ENCODE assay signal across 1 cellular context in genomic region chr1:53899206-53899628, GRCh38.
TF ChIP-seq lines count a peak whose summit lies in the region.

No MANE protein-coding gene starts in this region.

TF ChIP-seq in HepG2, 621 proteins besides CTCF, POLR2A, EP300 and RAD21 (continued from another document and continues in another):
- no peak for TF ChIP-seq PBX3 (CRISPR knock-in tag; IDR thresholded peaks at IDR 0.05; ENCODE audit: borderline replicate concordance)
- TF ChIP-seq SIN3B (IDR thresholded peaks at IDR 0.05; ENCODE audit: low read length): no peak
- no peak for TF ChIP-seq HIVEP1 (CRISPR knock-in tag; IDR thresholded peaks at IDR 0.05)
- no peak for TF ChIP-seq ZNF20 (CRISPR knock-in tag; IDR thresholded peaks at IDR 0.05)
- TF ChIP-seq LCORL (IDR thresholded peaks at IDR 0.05): no peak
- TF ChIP-seq LCORL (CRISPR knock-in tag; IDR thresholded peaks at IDR 0.05): peak; percentile 61; the same call in 1 of the 2 replicates
- TF ChIP-seq ZNF337 (CRISPR knock-in tag; IDR thresholded peaks at IDR 0.05; ENCODE audit: borderline replicate concordance, low read depth): no peak
- TF ChIP-seq ZNF772 (CRISPR knock-in tag; IDR thresholded peaks at IDR 0.05): no peak
- no peak for TF ChIP-seq IRF2 (CRISPR knock-in tag; IDR thresholded peaks at IDR 0.05)
- TF ChIP-seq ZNF260 (CRISPR knock-in tag; IDR thresholded peaks at IDR 0.05; ENCODE audit: borderline replicate concordance, low read depth): no peak
- TF ChIP-seq STAT5B (CRISPR knock-in tag; IDR thresholded peaks at IDR 0.05): no peak
- TF ChIP-seq KLF9 (CRISPR knock-in tag; IDR thresholded peaks at IDR 0.05; ENCODE audit: low read depth): no peak
- no peak for TF ChIP-seq ZNF350 (CRISPR knock-in tag; IDR thresholded peaks at IDR 0.05; ENCODE audit: borderline replicate concordance, low read depth)
- no peak for TF ChIP-seq ZBTB8A (CRISPR knock-in tag; IDR thresholded peaks at IDR 0.05; ENCODE audit: borderline replicate concordance, low read depth)
- TF ChIP-seq DMTF1 (CRISPR knock-in tag; IDR thresholded peaks at IDR 0.05): no peak
- no peak for TF ChIP-seq SOX6 (IDR thresholded peaks at IDR 0.05)
- peak; percentile 30; the same call in 1 of the 2 replicates for TF ChIP-seq SOX6 (CRISPR knock-in tag; IDR thresholded peaks at IDR 0.05)
- TF ChIP-seq ZEB1 (IDR thresholded peaks at IDR 0.05; ENCODE audit: insufficient replicate concordance, low read depth): no peak
- no peak for TF ChIP-seq RBM22 (optimal IDR thresholded peaks at IDR 0.05; ENCODE audit: low read length)
- TF ChIP-seq THAP7 (CRISPR knock-in tag; IDR thresholded peaks at IDR 0.05): no peak
- no peak for TF ChIP-seq MEIS2 (CRISPR knock-in tag; IDR thresholded peaks at IDR 0.05)
- peak; percentile 35; the same call in 1 of the 2 replicates for TF ChIP-seq ZNF331 (CRISPR knock-in tag; IDR thresholded peaks at IDR 0.05)
- no peak for TF ChIP-seq NFE2L1 (CRISPR knock-in tag; IDR thresholded peaks at IDR 0.05; ENCODE audit: borderline replicate concordance)
- no peak for TF ChIP-seq ZNF75D (CRISPR knock-in tag; IDR thresholded peaks at IDR 0.05; ENCODE audit: borderline replicate concordance)
- TF ChIP-seq GATAD2A (CRISPR knock-in tag; IDR thresholded peaks at IDR 0.05): peak; percentile 62; the same call in 1 of the 2 replicates
- TF ChIP-seq ZNF709 (CRISPR knock-in tag; IDR thresholded peaks at IDR 0.05): no peak
- TF ChIP-seq FOXA1 (IDR thresholded peaks at IDR 0.05): no peak
- peak; percentile 39; the same call in 1 of the 2 replicates for TF ChIP-seq FOXA1 (CRISPR knock-in tag; IDR thresholded peaks at IDR 0.05)
- TF ChIP-seq ZNF557 (CRISPR knock-in tag; IDR thresholded peaks at IDR 0.05): no peak
- TF ChIP-seq MBD4 (IDR thresholded peaks at IDR 0.05; ENCODE audit: borderline replicate concordance, low read length): no peak
- TF ChIP-seq GLMP (CRISPR knock-in tag; IDR thresholded peaks at IDR 0.05; ENCODE audit: borderline replicate concordance): no peak
- no peak for TF ChIP-seq CERS6 (CRISPR knock-in tag; IDR thresholded peaks at IDR 0.05)
- no peak for TF ChIP-seq THAP8 (CRISPR knock-in tag; IDR thresholded peaks at IDR 0.05; ENCODE audit: borderline replicate concordance)
- no peak for TF ChIP-seq ZNF572 (CRISPR knock-in tag; IDR thresholded peaks at IDR 0.05)
- TF ChIP-seq ONECUT2 (CRISPR knock-in tag; IDR thresholded peaks at IDR 0.05): no peak
- TF ChIP-seq TRIM24 (CRISPR knock-in tag; IDR thresholded peaks at IDR 0.05): no peak
- TF ChIP-seq ZFP36L1 (CRISPR knock-in tag; IDR thresholded peaks at IDR 0.05): no peak
- TF ChIP-seq XBP1 (CRISPR knock-in tag; IDR thresholded peaks at IDR 0.05): no peak
- TF ChIP-seq CREB1 (IDR thresholded peaks at IDR 0.05): no peak
- peak; percentile 24; the same call in 1 of the 2 replicates for TF ChIP-seq CREB1 (CRISPR knock-in tag; IDR thresholded peaks at IDR 0.05)
- no peak for TF ChIP-seq ZNF782 (CRISPR knock-in tag; IDR thresholded peaks at IDR 0.05; ENCODE audit: borderline replicate concordance)
- no peak for TF ChIP-seq ZKSCAN8 (CRISPR knock-in tag; IDR thresholded peaks at IDR 0.05; ENCODE audit: borderline replicate concordance)
- no peak for TF ChIP-seq ZNF773 (CRISPR knock-in tag; IDR thresholded peaks at IDR 0.05; ENCODE audit: borderline replicate concordance)
- TF ChIP-seq TFE3 (CRISPR knock-in tag; IDR thresholded peaks at IDR 0.05): no peak
- no peak for TF ChIP-seq HIC2 (CRISPR knock-in tag; IDR thresholded peaks at IDR 0.05; ENCODE audit: low read depth)
- TF ChIP-seq AFF4 (CRISPR knock-in tag; IDR thresholded peaks at IDR 0.05): no peak
- no peak for TF ChIP-seq CREBL2 (CRISPR knock-in tag; IDR thresholded peaks at IDR 0.05; ENCODE audit: borderline replicate concordance)
- peak; percentile 66 for TF ChIP-seq ZNF644 (CRISPR knock-in tag; IDR thresholded peaks at IDR 0.05; ENCODE audit: low read depth)
- TF ChIP-seq ZFX (CRISPR knock-in tag; IDR thresholded peaks at IDR 0.05; ENCODE audit: low read depth): no peak
- TF ChIP-seq MLLT10 (CRISPR knock-in tag; IDR thresholded peaks at IDR 0.05): no peak
- no peak for TF ChIP-seq RARG (CRISPR knock-in tag; IDR thresholded peaks at IDR 0.05; ENCODE audit: low read depth)
- peak; percentile 53; the same call in 1 of the 2 replicates for TF ChIP-seq TARDBP (CRISPR knock-in tag; IDR thresholded peaks at IDR 0.05)
- no peak; the same call in 1 of the 2 replicates for TF ChIP-seq ZNF292 (CRISPR knock-in tag; IDR thresholded peaks at IDR 0.05; ENCODE audit: borderline replicate concordance, low read depth)
- no peak for TF ChIP-seq POLR2AphosphoS2 (IDR thresholded peaks at IDR 0.05; ENCODE audit: low read depth, low read length)
- TF ChIP-seq SMAD1 (CRISPR knock-in tag; IDR thresholded peaks at IDR 0.05; ENCODE audit: borderline replicate concordance, low read depth): no peak
- TF ChIP-seq MATR3 (CRISPR knock-in tag; IDR thresholded peaks at IDR 0.05): no peak
- no peak for TF ChIP-seq ZC3H13 (CRISPR knock-in tag; IDR thresholded peaks at IDR 0.05)
- peak; percentile 83 for TF ChIP-seq BCL6 (CRISPR knock-in tag; IDR thresholded peaks at IDR 0.05)
- no peak for TF ChIP-seq NFYB (CRISPR knock-in tag; IDR thresholded peaks at IDR 0.05)
- no peak for TF ChIP-seq SRF (IDR thresholded peaks at IDR 0.05; ENCODE audit: low read depth, low read length)
- TF ChIP-seq SALL2 (CRISPR knock-in tag; IDR thresholded peaks at IDR 0.05): no peak
